Comparison of ENCODE assay signal across 1 cellular context in the genomic region with DNA sequence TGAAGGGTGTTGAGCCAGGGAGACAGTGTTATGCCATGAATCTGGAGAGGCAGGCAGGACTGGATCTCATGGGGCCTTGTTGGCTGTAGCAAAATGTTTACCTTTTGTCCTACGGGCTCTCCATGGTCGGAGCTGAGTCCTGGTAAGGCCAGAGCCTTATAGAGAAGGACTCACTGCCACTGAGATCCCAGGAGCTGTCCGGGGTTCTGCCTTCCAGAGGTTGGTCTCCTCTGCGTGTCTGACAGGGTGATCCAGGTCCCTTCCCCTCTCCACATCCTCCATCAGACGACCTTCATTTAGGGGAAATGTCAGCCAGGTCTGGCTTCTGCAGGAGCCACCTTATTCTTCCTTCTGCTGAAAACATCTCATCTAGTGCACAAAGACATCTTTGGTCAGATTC.
TF ChIP-seq lines count a peak whose summit lies in the region.

No MANE protein-coding gene starts in this region.

TF ChIP-seq in HepG2, 621 proteins besides CTCF, POLR2A, EP300 and RAD21 (continued from another document):
- TF ChIP-seq ZSCAN30 (CRISPR knock-in tag; IDR thresholded peaks at IDR 0.05) (no peak), MAFG (CRISPR knock-in tag; IDR thresholded peaks at IDR 0.05) (no peak)
